ENCODE assay signal across 16 cellular contexts in the genomic region with DNA sequence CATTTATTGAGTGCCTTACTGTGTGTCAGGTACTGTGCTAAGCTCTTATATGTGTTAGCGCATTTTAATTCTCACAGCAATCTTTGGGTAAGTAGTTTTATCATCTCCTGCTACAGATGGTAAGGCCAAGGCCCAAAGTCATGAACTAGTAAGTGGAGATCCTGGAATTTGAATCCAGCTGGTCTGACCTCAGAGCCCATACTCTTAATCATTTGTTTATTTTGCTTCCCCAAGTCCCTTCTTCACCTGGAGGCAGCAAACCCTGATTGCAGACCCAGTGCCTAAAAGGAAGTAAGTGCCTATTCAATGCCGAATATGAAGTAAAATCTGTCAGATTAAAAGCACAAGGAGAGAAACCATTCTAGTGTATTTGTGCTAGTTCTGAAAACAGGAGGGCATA.
DNase-seq lines count a peak whose midpoint lies in the region; ATAC-seq and TF ChIP-seq lines count a peak whose summit lies in the region.
"Had no signal": no experiment of that assay in that cellular context is flagged by ENCODE, and none has a peak within 500 bp of the region (broad histone marks: within the 10 kb centered on the region; RNA-seq: fewer than 3 reads in every experiment).

No MANE protein-coding gene starts in this region.

- no peak overlapping the region for H2BK15ac ChIP-seq in mesendoderm (replicated peaks; ENCODE audit: low read depth)

- H3K4me1 ChIP-seq in RWPE2 (ENCODE audit: insufficient read depth, poor library complexity, severe bottlenecking): peaks cover 26% of the 10 kb centered on the region
- H3K4me1 ChIP-seq in mesendoderm (ENCODE audit: control insufficient read depth, low read depth, low read length): peaks cover 10% of the 10 kb centered on the region

- H3K79me1 ChIP-seq in mesendoderm (ENCODE audit: low read length): no peaks in the 10 kb centered on the region

- WGBS in mesendoderm (ENCODE audit: extremely low coverage, insufficient coverage, low lambda C conversion rate): no CpG with 5 or more reads among the region's 2 CpGs

- no peaks in the 10 kb centered on the region for H3K79me2 ChIP-seq in mesendoderm (ENCODE audit: control insufficient read depth, insufficient read depth, low read length)

- no peaks in the 10 kb centered on the region for H3K9me3 ChIP-seq in RWPE2 (ENCODE audit: severe bottlenecking)
- H3K9me3 ChIP-seq: SJCRH30 had no signal

- ATAC-seq in RWPE2 (ENCODE audit: low read depth): peak; percentile 46; the same call in 1 of the 3 replicates
- no peak for ATAC-seq in GM21723 (IDR thresholded peaks at IDR 0.05; ENCODE audit: unreplicated experiment)
- no peak for ATAC-seq in GM21515 (IDR thresholded peaks at IDR 0.05; ENCODE audit: unreplicated experiment)
- no peak for ATAC-seq in HG03039 (IDR thresholded peaks at IDR 0.05; ENCODE audit: unreplicated experiment)
- ATAC-seq: GM12878 had no signal

- peak; percentile 23 for DNase-seq in ELR (ENCODE audit: low read depth)
- peak; percentile 10 for DNase-seq in HT1080 (ENCODE audit: low read depth)
- no peak for DNase-seq in RWPE2 (ENCODE audit: low spot score)
- DNase-seq in mesendoderm: peak; percentile 60
- DNase-seq: DMS 273 treated with DMSO at 0.1 percent for 48 hours, H7, NCI-H1092 treated with DMSO at 0.1 percent for 48 hours, NCI-H1694, NCI-H2107, NCI-H524 had no signal

- no peak overlapping the region for H3K23ac ChIP-seq in mesendoderm (ENCODE audit: low read length)

- H3K36me3 ChIP-seq in RWPE2 (ENCODE audit: low read depth): no peaks in the 10 kb centered on the region
- no peaks in the 10 kb centered on the region for H3K36me3 ChIP-seq in mesendoderm (ENCODE audit: control insufficient read depth, insufficient read depth, low read length)
- H3K36me3 ChIP-seq: SJCRH30 had no signal

- no peak overlapping the region for H2BK120ac ChIP-seq in mesendoderm (ENCODE audit: low read depth, low read length)

- no peak overlapping the region for H2BK5ac ChIP-seq in mesendoderm (ENCODE audit: low read length)

- no peak overlapping the region for H2AK5ac ChIP-seq in mesendoderm (ENCODE audit: low read length)

- H3K18ac ChIP-seq in mesendoderm (ENCODE audit: low read length): no peak overlapping the region

- no peak overlapping the region for H4K8ac ChIP-seq in mesendoderm (ENCODE audit: low read depth, low read length)

- no peak overlapping the region for H3K56ac ChIP-seq in mesendoderm (ENCODE audit: low read length)

- no peak for TF ChIP-seq CTCF in RWPE2 (IDR thresholded peaks at IDR 0.05; ENCODE audit: poor library complexity, severe bottlenecking)

- H3K4me2 ChIP-seq in mesendoderm (ENCODE audit: low read length): no peak overlapping the region

- no peak overlapping the region for H3K9ac ChIP-seq in mesendoderm (ENCODE audit: low read length)

- no peak overlapping the region for H3K4ac ChIP-seq in mesendoderm (ENCODE audit: low read depth, low read length)

- H3K4me3 ChIP-seq in RWPE2 (ENCODE audit: severe bottlenecking) (no peak overlapping the region), mesendoderm (ENCODE audit: low read length) (no peak overlapping the region)
- H3K4me3 ChIP-seq: GM12878, SJCRH30 had no signal

- H4K5ac ChIP-seq in mesendoderm (ENCODE audit: low read length): no peak overlapping the region

- no peaks in the 10 kb centered on the region for H3K27me3 ChIP-seq in RWPE2 (ENCODE audit: insufficient read depth, poor library complexity, severe bottlenecking)
- H3K27me3 ChIP-seq in mesendoderm (ENCODE audit: insufficient read depth, low read length, poor library complexity): no peaks in the 10 kb centered on the region
- H3K27me3 ChIP-seq: SJCRH30 had no signal

- H3K27ac ChIP-seq in RWPE2 (ENCODE audit: poor library complexity, severe bottlenecking) (peak overlapping the region; percentile 55), mesendoderm (ENCODE audit: low read depth, low read length) (peak overlapping the region; percentile 51)
- H3K27ac ChIP-seq: HL-60, SJCRH30 had no signal
